Comparison of ENCODE assay signal across 7 cellular contexts in genomic region chr3:25992606-25993005, GRCh38.
"Had no signal": no experiment of that assay in that cellular context is flagged by ENCODE, and none has a peak within 500 bp of the region (broad histone marks: within the 10 kb centered on the region; RNA-seq: fewer than 3 reads in every experiment).

No MANE protein-coding gene starts in this region.

- H3K27ac ChIP-seq: HL-60, KMS-11 had no signal

- H3K9ac ChIP-seq: KMS-11 had no signal

- H3K4me3 Mint-ChIP-seq: IgD-negative memory B cell had no signal

- DNase-seq: IMR-90, KBM-7, KG1 had no signal

- H3K4me1 Mint-ChIP-seq: IgD-negative memory B cell had no signal

- H3K36me3 Mint-ChIP-seq: IgD-negative memory B cell had no signal

- H3K4me2 ChIP-seq: KMS-11 had no signal

- H3K27ac Mint-ChIP-seq: IgD-negative memory B cell had no signal

- H3K27me3 Mint-ChIP-seq: IgD-negative memory B cell had no signal

- FAIRE-seq: HTR-8/SVneo had no signal
